ENCODE assay signal across 29 cellular contexts in genomic region chr9:128546504-128546903, GRCh38.
"Had no signal": no experiment of that assay in that cellular context is flagged by ENCODE, and none has a peak within 500 bp of the region (broad histone marks: within the 10 kb centered on the region; RNA-seq: fewer than 3 reads in every experiment).

No MANE protein-coding gene starts in this region.

- H3K27me3 ChIP-seq: stomach, suprapubic skin, testis, thyroid gland, tibial artery, tibial nerve, transverse colon, upper lobe of left lung, upper lobe of right lung, uterus, vagina had no signal

- DNase-seq: stimulated activated CD4-positive, alpha-beta T cell treated with anti-CD3 and anti-CD28 coated beads, Interleukin-2, amount 100 ng/mL, for 48 hours; stimulated activated CD4-positive, alpha-beta T cell treated with anti-CD3 and anti-CD28 coated beads, Interleukin-4, amount 100 ng/mL, for 1 hour; stimulated activated CD4-positive, alpha-beta T cell treated with anti-CD3 and anti-CD28 coated beads, Interleukin-4, amount 100 ng/mL, for 24 hours; stimulated activated CD4-positive, alpha-beta T cell treated with anti-CD3 and anti-CD28 coated beads, Interleukin-4, amount 100 ng/mL, for 4 hours; stimulated activated CD8-positive, alpha-beta memory T cell treated with anti-CD3 and anti-CD28 coated beads, Interleukin-4, amount 100 ng/mL, for 48 hours; stimulated activated naive B cell treated with anti-CD40 and anti-IgM and Interleukin-4, amounts not matched to agents 10 μg/mL and 1 μg/mL and 100 μg/mL, for 72 hours; stimulated activated naive CD4-positive, alpha-beta T cell; stimulated activated naive CD4-positive, alpha-beta T cell treated with Interleukin-2 at 50 U/mL for 16 hours; stimulated activated naive CD8-positive, alpha-beta T cell treated with anti-CD3 and anti-CD28 coated beads, Interleukin-15, amount 100 ng/mL, for 72 hours; stimulated activated naive CD8-positive, alpha-beta T cell treated with anti-CD3 and anti-CD28 coated beads, Interleukin-15, Interleukin-2, amounts not matched to agents 100 U/mL and 50 U/mL, for 24 hours; stomach; substantia nigra; testis; thyroid gland; tibial artery; transverse colon; trophoblast cell; upper lobe of left lung; upper lobe of right lung; uterus had no signal

- ATAC-seq: stimulated activated effector memory CD8-positive, alpha-beta T cell treated with anti-CD3 and anti-CD28 coated beads, Interleukin-12 subunit alpha, Interleukin-12 subunit beta, amount 100 ng/mL, for 72 hours; stimulated activated memory B cell treated with anti-CD40 and anti-IgM and Interleukin-4, amounts not matched to agents 10 μg/mL and 1 μg/mL and 100 μg/mL, for 72 hours; stimulated activated naive B cell treated with anti-CD40 and anti-IgM and Interleukin-4, amounts not matched to agents 10 μg/mL and 1 μg/mL and 100 μg/mL, for 72 hours; stimulated activated naive CD8-positive, alpha-beta T cell treated with anti-CD3 and anti-CD28 coated beads, Interleukin-15, amount 100 ng/mL, for 72 hours; stimulated activated naive CD8-positive, alpha-beta T cell treated with anti-CD3 and anti-CD28 coated beads, Interleukin-15, Interleukin-2, amounts not matched to agents 100 U/mL and 50 U/mL, for 24 hours; upper lobe of right lung had no signal

- H3K4me3 Mint-ChIP-seq: stimulated activated effector memory CD8-positive, alpha-beta T cell treated with anti-CD3 and anti-CD28 coated beads, Interleukin-12 subunit alpha, Interleukin-12 subunit beta, amount 100 ng/mL, for 72 hours; stimulated activated memory B cell treated with anti-CD40 and anti-IgM and Interleukin-4, amounts not matched to agents 10 μg/mL and 1 μg/mL and 100 μg/mL, for 72 hours; stimulated activated naive B cell treated with anti-CD40 and anti-IgM and Interleukin-4, amounts not matched to agents 10 μg/mL and 1 μg/mL and 100 μg/mL, for 72 hours; stimulated activated naive CD8-positive, alpha-beta T cell treated with anti-CD3 and anti-CD28 coated beads, Interleukin-15, amount 100 ng/mL, for 72 hours; stimulated activated naive CD8-positive, alpha-beta T cell treated with anti-CD3 and anti-CD28 coated beads, Interleukin-15, Interleukin-2, amounts not matched to agents 100 ng/mL and 50 ng/mL, for 24 hours; type B pancreatic cell had no signal

- H3K9me3 Mint-ChIP-seq: stimulated activated effector memory CD8-positive, alpha-beta T cell treated with anti-CD3 and anti-CD28 coated beads, Interleukin-12 subunit alpha, Interleukin-12 subunit beta, amount 100 ng/mL, for 72 hours; stimulated activated memory B cell treated with anti-CD40 and anti-IgM and Interleukin-4, amounts not matched to agents 10 μg/mL and 1 μg/mL and 100 μg/mL, for 72 hours; stimulated activated naive B cell treated with anti-CD40 and anti-IgM and Interleukin-4, amounts not matched to agents 10 μg/mL and 1 μg/mL and 100 μg/mL, for 72 hours; stimulated activated naive CD8-positive, alpha-beta T cell treated with anti-CD3 and anti-CD28 coated beads, Interleukin-15, amount 100 ng/mL, for 72 hours; stimulated activated naive CD8-positive, alpha-beta T cell treated with anti-CD3 and anti-CD28 coated beads, Interleukin-15, Interleukin-2, amounts not matched to agents 100 ng/mL and 50 ng/mL, for 24 hours; type B pancreatic cell had no signal

- H3K36me3 ChIP-seq: uterus had no signal

- H3K9me3 ChIP-seq: stomach, suprapubic skin, testis, thoracic aorta, thyroid gland, tibial artery, tibial nerve, transverse colon, upper lobe of left lung, upper lobe of right lung, uterus, vagina had no signal

- H3K27ac Mint-ChIP-seq: stimulated activated effector memory CD8-positive, alpha-beta T cell treated with anti-CD3 and anti-CD28 coated beads, Interleukin-12 subunit alpha, Interleukin-12 subunit beta, amount 100 ng/mL, for 72 hours; stimulated activated memory B cell treated with anti-CD40 and anti-IgM and Interleukin-4, amounts not matched to agents 10 μg/mL and 1 μg/mL and 100 μg/mL, for 72 hours; stimulated activated naive B cell treated with anti-CD40 and anti-IgM and Interleukin-4, amounts not matched to agents 10 μg/mL and 1 μg/mL and 100 μg/mL, for 72 hours; stimulated activated naive CD8-positive, alpha-beta T cell treated with anti-CD3 and anti-CD28 coated beads, Interleukin-15, amount 100 ng/mL, for 72 hours; stimulated activated naive CD8-positive, alpha-beta T cell treated with anti-CD3 and anti-CD28 coated beads, Interleukin-15, Interleukin-2, amounts not matched to agents 100 ng/mL and 50 ng/mL, for 24 hours; type B pancreatic cell had no signal

- H3K4me3 ChIP-seq: stomach, suprapubic skin, testis, thoracic aorta, thyroid gland, tibial artery, tibial nerve, transverse colon, upper lobe of left lung, upper lobe of right lung, uterus, vagina had no signal

- H3K27me3 Mint-ChIP-seq: stimulated activated memory B cell treated with anti-CD40 and anti-IgM and Interleukin-4, amounts not matched to agents 10 μg/mL and 1 μg/mL and 100 μg/mL, for 72 hours; stimulated activated naive B cell treated with anti-CD40 and anti-IgM and Interleukin-4, amounts not matched to agents 10 μg/mL and 1 μg/mL and 100 μg/mL, for 72 hours; stimulated activated naive CD8-positive, alpha-beta T cell treated with anti-CD3 and anti-CD28 coated beads, Interleukin-15, amount 100 ng/mL, for 72 hours; stimulated activated naive CD8-positive, alpha-beta T cell treated with anti-CD3 and anti-CD28 coated beads, Interleukin-15, Interleukin-2, amounts not matched to agents 100 ng/mL and 50 ng/mL, for 24 hours; type B pancreatic cell had no signal

- FAIRE-seq: urothelium cell line had no signal

- H3K27ac ChIP-seq: stomach, suprapubic skin, testis, thoracic aorta, thyroid gland, tibial artery, tibial nerve, transverse colon, upper lobe of left lung, upper lobe of right lung, uterus, vagina had no signal
